In the genomic region with DNA sequence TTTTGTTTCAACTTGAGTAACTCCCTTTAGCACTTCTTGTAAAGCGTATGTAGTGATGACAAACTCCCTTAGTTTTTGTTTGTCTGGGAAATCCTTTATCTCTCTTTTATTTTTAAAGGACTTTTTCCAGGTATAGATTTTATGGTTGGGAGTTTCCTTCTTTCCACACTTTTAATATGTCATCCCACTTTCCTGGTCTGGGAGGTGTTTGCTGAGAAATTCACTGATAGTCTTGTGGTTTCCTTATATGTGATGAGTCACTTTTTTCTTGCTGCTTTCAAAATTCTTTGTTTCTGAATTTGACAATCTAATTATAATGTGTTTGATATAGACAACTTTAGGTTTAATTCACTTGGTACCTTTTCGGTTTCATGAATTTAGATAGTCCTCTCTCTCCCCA, we compare ENCODE assay signal across 18 cellular contexts.
A peak's percentile ranks its signal among the peaks of the same experiment; 100 is the strongest.
DNase-seq lines count a peak whose midpoint lies in the region; ATAC-seq, FAIRE-seq and TF ChIP-seq lines count a peak whose summit lies in the region.
"Had no signal": no experiment of that assay in that cellular context is flagged by ENCODE, and none has a peak within 500 bp of the region (broad histone marks: within the 10 kb centered on the region; RNA-seq: fewer than 3 reads in every experiment).

No MANE protein-coding gene starts in this region.

- BruUV-seq in PC-9 (replicated peaks; lab: Mats Ljungman, UMichigan), result no TSS peak

- H3K79me2 ChIP-seq in PC-9 (ENCODE audit: low read depth), result no peaks in the 10 kb centered on the region

- peak overlapping the region; percentile 75 for H3K27ac ChIP-seq in PC-9
- H3K27ac ChIP-seq: adrenal gland, esophagus muscularis mucosa, psoas muscle, SK-N-MC had no signal

- no peak for TF ChIP-seq CTCF in PC-9 (conservative IDR thresholded peaks at IDR 0.05)
- no peak for TF ChIP-seq CTCF in cardiac fibroblast (IDR thresholded peaks at IDR 0.05; ENCODE audit: low read depth, low read length)

- POLR2A ChIA-PET in PC-9 (lab: Charles Lee; ENCODE audit: unreplicated experiment), result interaction anchor here (0.7 kb wide), 3 partner anchors 34 to 501 kb away, joined by 3 to 8 read pairs (median 5); no protein-coding TSS in a partner anchor

- H3K36me3 ChIP-seq in PC-9 (ENCODE audit: low read depth), result no peaks in the 10 kb centered on the region
- H3K36me3 ChIP-seq: adrenal gland, esophagus muscularis mucosa had no signal

- FAIRE-seq in H54 (lab: Jason Lieb, UNC), result peak; percentile 61
- FAIRE-seq: HepG2 had no signal

- DNase-seq in H54 (ENCODE audit: insufficient read length, low spot score), result no peak
- peak in 1 of 2 experiments; percentile 66 for DNase-seq in PC-9
- peak; percentile 6 to 63 for DNase-seq in cardiac fibroblast (ENCODE audit: low read depth in 2 of 2)
- DNase-seq in renal cortical epithelial cell (ENCODE audit: low read depth), result peak; percentile 88
- DNase-seq: activated CD4-positive, alpha-beta memory T cell treated with anti-CD3 and anti-CD28 coated beads for 36 hours; adrenal gland; CD4-positive, alpha-beta memory T cell; naive thymus-derived CD4-positive, alpha-beta T cell; NCI-H1092 treated with DMSO at 0.1 percent for 48 hours; NK-92 treated with Interleukin-12 subunit alpha and Interleukin-12 subunit beta, amount 100 ng/mL, for 24 hours; psoas muscle had no signal

- H3K9me2 ChIP-seq in PC-9 (ENCODE audit: insufficient read depth), result no peaks in the 10 kb centered on the region

- H4K20me1 ChIP-seq in PC-9 (ENCODE audit: insufficient read depth), result no peaks in the 10 kb centered on the region

- peak overlapping the region; percentile 56 for H3K4me2 ChIP-seq in PC-9

- intact Hi-C loops in PC-9 (cut with micrococcal nuclease; ENCODE audit: unreplicated experiment), result loop anchor here (1.0 kb wide), 1 partner anchor 35 kb away; no protein-coding TSS in a partner anchor

- peaks cover 5% of the 10 kb centered on the region; the same call in 1 of the 2 replicates for H3F3A ChIP-seq in PC-9 (ENCODE audit: insufficient read depth, low read depth)

- CTCF ChIA-PET in PC-9 (lab: Charles Lee), result no interaction called here

- H3K4me1 ChIP-seq in PC-9 (replicated peaks; ENCODE audit: insufficient read depth), result peaks cover 21% of the 10 kb centered on the region
- H3K4me1 ChIP-seq: adrenal gland, esophagus muscularis mucosa, psoas muscle had no signal

- ATAC-seq in HG03432 (IDR thresholded peaks at IDR 0.05; ENCODE audit: unreplicated experiment), result no peak
- ATAC-seq in HG02870 (IDR thresholded peaks at IDR 0.05; ENCODE audit: unreplicated experiment), result no peak
- ATAC-seq in HG02798 (IDR thresholded peaks at IDR 0.05; ENCODE audit: poor library complexity, unreplicated experiment), result no peak
- no peak for ATAC-seq in GM18505 (IDR thresholded peaks at IDR 0.05; ENCODE audit: unreplicated experiment)
- ATAC-seq: HepG2; naive thymus-derived CD4-positive, alpha-beta T cell; psoas muscle had no signal

- no peak overlapping the region for H3K4me3 ChIP-seq in PC-9
- H3K4me3 ChIP-seq in cardiac fibroblast (replicated peaks in 1 of 2; ENCODE audit: low read depth in 2 of 2, low read length in 2 of 2), result no peak overlapping the region
- H3K4me3 ChIP-seq: adrenal gland, esophagus muscularis mucosa, psoas muscle, SK-N-MC had no signal

- no peaks in the 10 kb centered on the region for H3K27me3 ChIP-seq in PC-9 (ENCODE audit: insufficient read depth, low read depth)
- H3K27me3 ChIP-seq: adrenal gland, esophagus muscularis mucosa had no signal

- H2AFZ ChIP-seq in PC-9, result no peak overlapping the region

- TF ChIP-seq POLR2A in H54 (IDR thresholded peaks at IDR 0.05; ENCODE audit: low read depth, low read length) (no peak), GM18505 (IDR thresholded peaks at IDR 0.05; ENCODE audit: borderline replicate concordance, extremely low read depth, insufficient read depth, insufficient read length) (no peak)

- peaks cover 3% of the 10 kb centered on the region; the same call in 1 of the 2 replicates for H3K9me3 ChIP-seq in PC-9 (ENCODE audit: insufficient read depth, low read depth)
- H3K9me3 ChIP-seq: esophagus muscularis mucosa had no signal
